In genomic region chr2:65551528-65551927, GRCh38 we compare ENCODE assay signal across 7 cellular contexts.
"Had no signal": no experiment of that assay in that cellular context is flagged by ENCODE, and none has a peak within 500 bp of the region (broad histone marks: within the 10 kb centered on the region; RNA-seq: fewer than 3 reads in every experiment).

No MANE protein-coding gene starts in this region.

- H3K4me3 ChIP-seq: GM23338, HAP-1 had no signal

- H3K9me3 ChIP-seq: HAP-1 had no signal

- H2AFZ ChIP-seq: GM23338 had no signal

- FAIRE-seq: HTR-8/SVneo had no signal

- H3K4me2 ChIP-seq: GM23338 had no signal

- ATAC-seq: GM23338, HCT116 had no signal

- H3K36me3 ChIP-seq: HAP-1 had no signal

- DNase-seq: H7, IMR-90, KBM-7 had no signal

- H3K4me1 ChIP-seq: HAP-1 had no signal
